In genomic region chr1:155912056-155912536, GRCh38 we compare ENCODE assay signal across 9 cellular contexts. TPM values are rescaled to one million over a fixed set of nuclear protein-coding genes. Genes with fewer than 3 reads are reported as not detected.
A peak's percentile ranks its signal among the peaks of the same experiment; 100 is the strongest.
DNase-seq lines count a peak whose midpoint lies in the region; TF ChIP-seq lines count a peak whose summit lies in the region.
"Had no signal": no experiment of that assay in that cellular context is flagged by ENCODE, and none has a peak within 500 bp of the region (broad histone marks: within the 10 kb centered on the region; RNA-seq: fewer than 3 reads in every experiment).

No MANE protein-coding gene starts in this region.

- no peak overlapping the region for H3K4me3 Mint-ChIP-seq in dendritic cell treated with granulocyte-macrophage colony-stimulating factor and Interleukin-4, amounts not matched to agents 40 ng/mL and 50 ng/mL, for 4 days
- H3K4me3 Mint-ChIP-seq in neural crest cell = peak overlapping the region; percentile 96

- peaks cover 15% of the 10 kb centered on the region for H3K4me1 Mint-ChIP-seq in dendritic cell treated with granulocyte-macrophage colony-stimulating factor and Interleukin-4, amounts not matched to agents 40 ng/mL and 50 ng/mL, for 4 days (ENCODE audit: low read depth)
- H3K4me1 Mint-ChIP-seq in neural crest cell = peaks cover 21% of the 10 kb centered on the region

- H3K36me3 Mint-ChIP-seq in dendritic cell treated with granulocyte-macrophage colony-stimulating factor and Interleukin-4, amounts not matched to agents 40 ng/mL and 50 ng/mL, for 4 days (ENCODE audit: low read depth) = peaks cover 42% of the 10 kb centered on the region
- peaks cover 21% of the 10 kb centered on the region for H3K36me3 Mint-ChIP-seq in neural crest cell (ENCODE audit: low read depth)

- peak overlapping the region; percentile 98 for H3K27ac Mint-ChIP-seq in dendritic cell treated with granulocyte-macrophage colony-stimulating factor and Interleukin-4, amounts not matched to agents 40 ng/mL and 50 ng/mL, for 4 days
- H3K27ac Mint-ChIP-seq in neural crest cell (ENCODE audit: unreplicated experiment) = no peak overlapping the region

- no peaks in the 10 kb centered on the region for H3K9me3 Mint-ChIP-seq in dendritic cell treated with granulocyte-macrophage colony-stimulating factor and Interleukin-4, amounts not matched to agents 40 ng/mL and 50 ng/mL, for 4 days
- H3K9me3 Mint-ChIP-seq in neural crest cell = no peaks in the 10 kb centered on the region

- intact Hi-C loops in dendritic cell treated with granulocyte-macrophage colony-stimulating factor and Interleukin-4, amounts not matched to agents 40 ng/mL and 50 ng/mL, for 4 days (cut with micrococcal nuclease) = no loop called here

- no peaks in the 10 kb centered on the region for H3K27me3 Mint-ChIP-seq in dendritic cell treated with granulocyte-macrophage colony-stimulating factor and Interleukin-4, amounts not matched to agents 40 ng/mL and 50 ng/mL, for 4 days
- no peaks in the 10 kb centered on the region for H3K27me3 Mint-ChIP-seq in neural crest cell (ENCODE audit: low read depth)

- TF ChIP-seq CTCF in neural crest cell (conservative IDR thresholded peaks at IDR 0.05) = no peak

- DNase-seq in Daoy (ENCODE audit: low read depth) = peak; percentile 16
- DNase-seq in NCI-H146 treated with DMSO at 0.1 percent for 48 hours (lab: John Stamatoyannopoulos, UW; ENCODE audit: unreplicated experiment) = peak; percentile 6
- no peak for DNase-seq in neural crest cell (ENCODE audit: low read depth, low spot score)
- no peak for DNase-seq in NCI-H1694 (lab: John Stamatoyannopoulos, UW)
- DNase-seq in NCI-H2171 (lab: John Stamatoyannopoulos, UW) = no peak
- no peak for DNase-seq in 8988T
- DNase-seq in SW 1271 (lab: John Stamatoyannopoulos, UW) = no peak

RNA-seq across cellular contexts. Expression of gene RIT1, which starts 0.9 kb away (rescaled TPM):
- 22.4 and 26.6 TPM in 2 replicates for total RNA-seq in Daoy (2014; rRNA removed; shearing (Covaris generic))
- total RNA-seq in neural crest cell = 34.5 and 35.3 TPM in 2 replicates

RNA-seq across cellular contexts. Expression of gene KHDC4, which starts 22.1 kb away (rescaled TPM):
- 45.8 and 58.2 TPM in 2 replicates for total RNA-seq in Daoy (2014; rRNA removed; shearing (Covaris generic))
- 69.9 and 71.2 TPM in 2 replicates for total RNA-seq in neural crest cell

RNA-seq across cellular contexts. Expression of gene RXFP4, which starts 29.3 kb away (rescaled TPM):
- not detected in 2 replicates for total RNA-seq in Daoy (2014; rRNA removed; shearing (Covaris generic))
- not detected in 2 replicates for total RNA-seq in neural crest cell
- total RNA-seq: endothelial cell of umbilical vein had no signal

RNA-seq across cellular contexts. Expression of gene SYT11, which starts 52.7 kb away (rescaled TPM):
- 7.4 and 12.8 TPM in 2 replicates for total RNA-seq in Daoy (2014; rRNA removed; shearing (Covaris generic))
- 19.8 and 20.0 TPM in 2 replicates for total RNA-seq in neural crest cell

RNA-seq across cellular contexts. Expression of gene GON4L, which starts 55.1 kb away (rescaled TPM):
- total RNA-seq in Daoy (2014; rRNA removed; shearing (Covaris generic)) = 16.0 and 22.5 TPM in 2 replicates
- 58.4 and 59.5 TPM in 2 replicates for total RNA-seq in neural crest cell

Comparison
In these comparisons a context has a peak if more than half of its experiments do, and no peak if none do; other contexts are left out.
1. DNase-seq: peak in Daoy (single experiment) and NCI-H146 treated with DMSO at 0.1 percent for 48 hours (single experiment); none in neural crest cell (single experiment), NCI-H1694 (single experiment), NCI-H2171 (single experiment), 8988T (single experiment) and SW 1271 (0 of 2).